ENCODE assay signal across 1 cellular context in genomic region chr21:45558044-45558721, GRCh38.
TF ChIP-seq lines count a peak whose summit lies in the region.

No MANE protein-coding gene starts in this region.

TF ChIP-seq in IMR-90, 13 proteins besides CTCF, POLR2A, EP300 and RAD21 (continued from another document):
- TF ChIP-seq CHD1 (IDR thresholded peaks at IDR 0.05; ENCODE audit: low read depth, low read length) (no peak), CEBPB (IDR thresholded peaks at IDR 0.05; ENCODE audit: low read depth, low read length) (no peak), BHLHE40 (IDR thresholded peaks at IDR 0.05; ENCODE audit: low read depth, low read length) (no peak), RCOR1 (IDR thresholded peaks at IDR 0.05; ENCODE audit: insufficient replicate concordance, low read length) (no peak), NFE2L2 (IDR thresholded peaks at IDR 0.05; ENCODE audit: low read depth, low read length) (no peak), MAZ (IDR thresholded peaks at IDR 0.05; ENCODE audit: borderline replicate concordance, low read depth, low read length) (no peak), MAFK (IDR thresholded peaks at IDR 0.05; ENCODE audit: low read depth, low read length) (no peak), FOS (IDR thresholded peaks at IDR 0.05; ENCODE audit: low read depth, low read length) (no peak), SMC3 (IDR thresholded peaks at IDR 0.05; ENCODE audit: low read depth, low read length) (no peak)
TF ChIP-seq in IMR-90: peak in this region for 0.
